ENCODE assay signal across 10 cellular contexts in the genomic region with DNA sequence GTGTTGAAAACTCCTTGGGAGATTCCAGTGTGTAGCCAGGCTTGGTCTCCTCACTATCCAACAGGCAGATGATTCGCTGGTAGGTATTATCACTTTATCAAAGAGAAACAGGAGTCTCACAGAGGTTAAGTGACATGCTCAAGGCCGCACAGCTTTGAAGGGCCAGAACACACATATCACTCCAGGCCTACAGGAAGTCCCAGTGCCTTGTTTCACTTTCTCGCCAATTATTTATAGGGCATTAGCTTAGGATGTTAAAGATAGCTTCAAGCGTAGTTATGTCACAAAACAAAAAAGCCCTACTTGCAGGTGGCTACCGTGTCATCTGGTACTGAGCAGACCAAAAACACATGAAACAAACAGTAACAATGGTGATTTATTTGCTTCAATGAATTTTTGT. TPM values are rescaled to one million over a fixed set of nuclear protein-coding genes. Genes with fewer than 3 reads are reported as not detected.
DNase-seq lines count a peak whose midpoint lies in the region; ATAC-seq lines count a peak whose summit lies in the region.
"Had no signal": no experiment of that assay in that cellular context is flagged by ENCODE, and none has a peak within 500 bp of the region (broad histone marks: within the 10 kb centered on the region; RNA-seq: fewer than 3 reads in every experiment).

No MANE protein-coding gene starts in this region.

- peaks cover 13% of the 10 kb centered on the region for H3K36me3 Mint-ChIP-seq in stimulated activated naive CD8-positive, alpha-beta T cell treated with anti-CD3 and anti-CD28 coated beads, Interleukin-15, Interleukin-2, amounts not matched to agents 100 ng/mL and 50 ng/mL, for 24 hours (ENCODE audit: low read depth)

- ATAC-seq in stimulated activated naive CD8-positive, alpha-beta T cell treated with anti-CD3 and anti-CD28 coated beads, Interleukin-15, Interleukin-2, amounts not matched to agents 100 U/mL and 50 U/mL, for 24 hours: no peak
- ATAC-seq in HG02943 (IDR thresholded peaks at IDR 0.05; ENCODE audit: low read depth, unreplicated experiment) (peak; percentile 67), aorta (ENCODE audit: low FRiP score) (no peak)

- WGBS in aorta, 2 donors: 96% methylated on average over 5 of the region's 5 CpGs

- H3K4me3 ChIP-seq in aorta (ENCODE audit: low read length in 2 of 2): no peak overlapping the region

- no peak overlapping the region for H3K27ac ChIP-seq in aorta (ENCODE audit: low read depth in 1 of 2, low read length in 2 of 2)

- intact Hi-C loops in aorta (cut with DNase I): no loop called here

- no peaks in the 10 kb centered on the region for H3K9me3 Mint-ChIP-seq in stimulated activated naive CD8-positive, alpha-beta T cell treated with anti-CD3 and anti-CD28 coated beads, Interleukin-15, Interleukin-2, amounts not matched to agents 100 ng/mL and 50 ng/mL, for 24 hours

- H3K27ac Mint-ChIP-seq in stimulated activated naive CD8-positive, alpha-beta T cell treated with anti-CD3 and anti-CD28 coated beads, Interleukin-15, Interleukin-2, amounts not matched to agents 100 ng/mL and 50 ng/mL, for 24 hours: peak overlapping the region; percentile 37

- no peaks in the 10 kb centered on the region for H3K9me3 ChIP-seq in aorta (ENCODE audit: control insufficient read depth, low read length)

- DNase-seq in stimulated activated naive CD8-positive, alpha-beta T cell treated with anti-CD3 and anti-CD28 coated beads, Interleukin-15, Interleukin-2, amounts not matched to agents 100 U/mL and 50 U/mL, for 24 hours: no peak
- DNase-seq in SK-N-DZ (ENCODE audit: low spot score): peak; percentile 48
- DNase-seq in aorta: no peak
- no peak for DNase-seq in NCI-H1105 treated with DMSO at 0.1 percent for 48 hours (lab: John Stamatoyannopoulos, UW)
- DNase-seq in RPMI8226: no peak
- no peak for DNase-seq in stimulated activated CD4-positive, alpha-beta T cell treated with anti-CD3 and anti-CD28 coated beads, Interleukin-12 subunit alpha, Interleukin-12 subunit beta, amount 100 ng/mL, for 4 hours
- DNase-seq: cortex of kidney, NCI-H524 had no signal

- H3K27me3 Mint-ChIP-seq in stimulated activated naive CD8-positive, alpha-beta T cell treated with anti-CD3 and anti-CD28 coated beads, Interleukin-15, Interleukin-2, amounts not matched to agents 100 ng/mL and 50 ng/mL, for 24 hours: no peaks in the 10 kb centered on the region

- H3K36me3 ChIP-seq in aorta (ENCODE audit: control insufficient read depth in 1 of 2, insufficient read depth in 2 of 2, low read length in 1 of 2): no peaks in the 10 kb centered on the region

- no peaks in the 10 kb centered on the region for H3K27me3 ChIP-seq in aorta (ENCODE audit: control insufficient read depth in 1 of 2, insufficient read depth in 2 of 2, low read length in 1 of 2)

- no peaks in the 10 kb centered on the region for H3K4me1 ChIP-seq in aorta (ENCODE audit: control insufficient read depth in 1 of 2, insufficient read depth in 2 of 2, low read length in 2 of 2)

- H3K4me3 Mint-ChIP-seq in stimulated activated naive CD8-positive, alpha-beta T cell treated with anti-CD3 and anti-CD28 coated beads, Interleukin-15, Interleukin-2, amounts not matched to agents 100 ng/mL and 50 ng/mL, for 24 hours: no peak overlapping the region

- peaks cover 86% of the 10 kb centered on the region for H3K4me1 Mint-ChIP-seq in stimulated activated naive CD8-positive, alpha-beta T cell treated with anti-CD3 and anti-CD28 coated beads, Interleukin-15, Interleukin-2, amounts not matched to agents 100 ng/mL and 50 ng/mL, for 24 hours (ENCODE audit: low read depth)

RNA-seq across cellular contexts. Expression of a gene that starts 13.2 kb away (rescaled TPM):
- 27.6 and 35.1 TPM in 2 replicates for polyA plus RNA-seq in SK-N-DZ (2014; cell fraction: cytosol; rRNA removed)
- 45.9 and 51.7 TPM in 2 replicates for polyA plus RNA-seq in SK-N-DZ (2014; cell fraction: nucleus; rRNA removed)
- total RNA-seq in aorta: 10 to 100 TPM; 11.6 to 13.2 TPM
- polyA plus RNA-seq in aorta: 1 to 10 TPM in 1 of 2 donors, under 1 TPM in 1; 0.38 to 1.8 TPM
